7 cellular contexts compared by ENCODE assay signal in the genomic region with DNA sequence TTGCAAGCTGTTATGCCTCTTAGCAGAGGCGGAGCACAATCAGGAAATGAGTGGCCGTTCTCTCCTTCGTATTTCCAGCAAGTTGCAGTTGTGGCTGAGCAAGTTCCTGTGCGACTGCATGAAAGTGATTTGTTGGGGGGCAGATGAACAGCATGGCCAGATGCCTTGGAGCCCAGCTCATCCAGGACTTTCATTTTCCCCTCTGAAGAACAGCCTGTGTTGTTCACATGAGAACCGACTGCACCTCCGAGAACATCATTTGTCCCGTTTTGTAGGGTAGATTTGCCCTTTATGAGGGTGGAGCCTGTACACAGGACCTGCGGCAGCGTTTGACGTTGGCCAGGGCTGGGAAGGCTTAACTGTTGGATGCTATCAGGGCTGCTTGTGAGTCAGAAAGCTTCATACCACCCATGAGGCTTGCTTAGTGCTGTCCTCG. TPM values are rescaled to one million over a fixed set of nuclear protein-coding genes. Genes with fewer than 3 reads are reported as not detected.
DNase-seq lines count a peak whose midpoint lies in the region; ATAC-seq, FAIRE-seq and TF ChIP-seq lines count a peak whose summit lies in the region.

No MANE protein-coding gene starts in this region.

- H3K27ac ChIP-seq in smooth muscle cell (ENCODE audit: low read depth): peak overlapping the region; percentile 96

- CTCF ChIA-PET in HEK293T (lab: Yijun Ruan, JAX): interaction anchor here (1.2 kb wide), 1 partner anchor 48 kb away, joined by 5 read pairs; no protein-coding TSS in a partner anchor

- ATAC-seq in activated T-cell treated with anti-CD3 and anti-CD28 coated beads, Interleukin-2, amount 50 U/mL, for 72 hours (replicated peaks in 1 of 2): peak; percentile 70 to 76
- no peak for ATAC-seq in GM18520 (IDR thresholded peaks at IDR 0.05; ENCODE audit: unreplicated experiment)

- peaks cover 0 to 2% of the 10 kb centered on the region in 2 donors for H3K36me3 Mint-ChIP-seq in activated T-cell treated with anti-CD3 and anti-CD28 coated beads, Interleukin-2, amount 50 U/mL, for 72 hours (ENCODE audit: insufficient read depth in 2 of 2)

- peaks cover 88% of the 10 kb centered on the region for H4K20me1 ChIP-seq in smooth muscle cell (ENCODE audit: low read depth)

- H3K27me3 ChIP-seq in smooth muscle cell (ENCODE audit: low read depth): no peaks in the 10 kb centered on the region

- no peak for FAIRE-seq in frontal cortex (lab: Jason Lieb, UNC)

- TF ChIP-seq CTCF in fibroblast of mammary gland (conservative IDR thresholded peaks at IDR 0.05; ENCODE audit: control insufficient read depth, insufficient read depth, low read depth, low read length): no peak
- no peak for TF ChIP-seq CTCF in smooth muscle cell (IDR thresholded peaks at IDR 0.05; ENCODE audit: borderline replicate concordance, insufficient read depth, poor library complexity, severe bottlenecking)

- no peaks in the 10 kb centered on the region for H3K9me3 ChIP-seq in smooth muscle cell (replicated peaks; ENCODE audit: low read depth)

- DNase-seq in OCI-M1 (lab: John Stamatoyannopoulos, UW) (peak; percentile 76), fibroblast of mammary gland (ENCODE audit: low read depth) (peak; percentile 93), smooth muscle cell (lab: John Stamatoyannopoulos, UW; ENCODE audit: unreplicated experiment) (peak; percentile 23), frontal cortex (ENCODE audit: low spot score in 2 of 2) (no peak), HEK293T (ENCODE audit: extremely low spot score) (no peak)
- DNase-seq in activated T-cell treated with anti-CD3 and anti-CD28 coated beads, Interleukin-2, amount 50 U/mL, for 72 hours: peak; percentile 60 to 63

- no peaks in the 10 kb centered on the region for H3K27me3 Mint-ChIP-seq in activated T-cell treated with anti-CD3 and anti-CD28 coated beads, Interleukin-2, amount 50 U/mL, for 72 hours (ENCODE audit: low read depth)

- no peaks in the 10 kb centered on the region for H3K9me3 Mint-ChIP-seq in activated T-cell treated with anti-CD3 and anti-CD28 coated beads, Interleukin-2, amount 50 U/mL, for 72 hours

- peaks cover 47% of the 10 kb centered on the region for H3K4me1 ChIP-seq in smooth muscle cell (ENCODE audit: low read depth)

- peaks cover 60% of the 10 kb centered on the region for H3K4me1 Mint-ChIP-seq in activated T-cell treated with anti-CD3 and anti-CD28 coated beads, Interleukin-2, amount 50 U/mL, for 72 hours (ENCODE audit: low read depth)

- peaks cover 85% of the 10 kb centered on the region for H3K79me2 ChIP-seq in smooth muscle cell (ENCODE audit: low read depth)

- no peak overlapping the region for H2AFZ ChIP-seq in smooth muscle cell (ENCODE audit: low read depth)

- H3K36me3 ChIP-seq in smooth muscle cell (ENCODE audit: low read depth): no peaks in the 10 kb centered on the region

- WGBS in smooth muscle cell (ENCODE audit: low lambda C conversion rate): 7% methylated on average over 11 of the region's 11 CpGs

- H3F3A ChIP-seq in smooth muscle cell (ENCODE audit: low read depth): peaks cover 34% of the 10 kb centered on the region

- peak overlapping the region; percentile 44 for H3K4me3 ChIP-seq in fibroblast of mammary gland (ENCODE audit: control insufficient read depth, low read depth, low read length)
- H3K4me3 ChIP-seq in smooth muscle cell: peak overlapping the region; percentile 30

- peak overlapping the region; percentile 23 for H3K9ac ChIP-seq in smooth muscle cell (ENCODE audit: low read depth)

- peak overlapping the region; percentile 84 to 99 for H3K4me3 Mint-ChIP-seq in activated T-cell treated with anti-CD3 and anti-CD28 coated beads, Interleukin-2, amount 50 U/mL, for 72 hours

- peak overlapping the region; percentile 40 for H3K27ac Mint-ChIP-seq in activated T-cell treated with anti-CD3 and anti-CD28 coated beads, Interleukin-2, amount 50 U/mL, for 72 hours

- H3K4me2 ChIP-seq in smooth muscle cell: peak overlapping the region; percentile 97

- POLR2A ChIA-PET in HEK293T (lab: Yijun Ruan, JAX): interaction anchor here (1.1 to 1.3 kb wide), 2 partner anchors 59 to 217 kb away, joined by 3 to 4 read pairs; partner anchors contain the start of genes MCMBP and TIAL1

TF ChIP-seq in HEK293T, 16 proteins besides CTCF, POLR2A, EP300 and RAD21:
- TF ChIP-seq CTBP1 (IDR thresholded peaks at IDR 0.05; ENCODE audit: borderline replicate concordance): no peak
- TF ChIP-seq LEF1 (IDR thresholded peaks at IDR 0.05; ENCODE audit: borderline replicate concordance): no peak
- TF ChIP-seq ELF4 (IDR thresholded peaks at IDR 0.05): no peak
- no peak for TF ChIP-seq FOXM1 (IDR thresholded peaks at IDR 0.05; ENCODE audit: borderline replicate concordance)

RNA-seq across cellular contexts. Expression of gene BAG3, which starts 4.4 kb away (rescaled TPM):
- 10 to 100 TPM; 16.4 to 22.1 TPM for total RNA-seq in activated T-cell treated with anti-CD3 and anti-CD28 coated beads, Interleukin-2, amount 50 U/mL, for 72 hours
- 24.4 and 25.5 TPM in 2 replicates for total RNA-seq in smooth muscle cell
- 70.1 and 73.7 TPM in 2 replicates for polyA plus RNA-seq in smooth muscle cell
- 0.82 TPM for total RNA-seq in frontal cortex

RNA-seq across cellular contexts. Expression of gene TIAL1, which starts 58.8 kb away (rescaled TPM):
- total RNA-seq in activated T-cell treated with anti-CD3 and anti-CD28 coated beads, Interleukin-2, amount 50 U/mL, for 72 hours: 100 to 1,000 TPM; 201 to 224 TPM
- 117 and 118 TPM in 2 replicates for total RNA-seq in smooth muscle cell
- 40.0 and 53.6 TPM in 2 replicates for polyA plus RNA-seq in smooth muscle cell
- 51.4 TPM for total RNA-seq in frontal cortex

Comparison
In these comparisons a context has a peak if more than half of its experiments do, and no peak if none do; other contexts are left out.
1. DNase-seq: peak in OCI-M1 (single experiment), activated T-cell treated with anti-CD3 and anti-CD28 coated beads, Interleukin-2, amount 50 U/mL, for 72 hours (2 of 2), fibroblast of mammary gland (single experiment) and smooth muscle cell (single experiment); none in frontal cortex (0 of 2) and HEK293T (single experiment).